In the genomic region with DNA sequence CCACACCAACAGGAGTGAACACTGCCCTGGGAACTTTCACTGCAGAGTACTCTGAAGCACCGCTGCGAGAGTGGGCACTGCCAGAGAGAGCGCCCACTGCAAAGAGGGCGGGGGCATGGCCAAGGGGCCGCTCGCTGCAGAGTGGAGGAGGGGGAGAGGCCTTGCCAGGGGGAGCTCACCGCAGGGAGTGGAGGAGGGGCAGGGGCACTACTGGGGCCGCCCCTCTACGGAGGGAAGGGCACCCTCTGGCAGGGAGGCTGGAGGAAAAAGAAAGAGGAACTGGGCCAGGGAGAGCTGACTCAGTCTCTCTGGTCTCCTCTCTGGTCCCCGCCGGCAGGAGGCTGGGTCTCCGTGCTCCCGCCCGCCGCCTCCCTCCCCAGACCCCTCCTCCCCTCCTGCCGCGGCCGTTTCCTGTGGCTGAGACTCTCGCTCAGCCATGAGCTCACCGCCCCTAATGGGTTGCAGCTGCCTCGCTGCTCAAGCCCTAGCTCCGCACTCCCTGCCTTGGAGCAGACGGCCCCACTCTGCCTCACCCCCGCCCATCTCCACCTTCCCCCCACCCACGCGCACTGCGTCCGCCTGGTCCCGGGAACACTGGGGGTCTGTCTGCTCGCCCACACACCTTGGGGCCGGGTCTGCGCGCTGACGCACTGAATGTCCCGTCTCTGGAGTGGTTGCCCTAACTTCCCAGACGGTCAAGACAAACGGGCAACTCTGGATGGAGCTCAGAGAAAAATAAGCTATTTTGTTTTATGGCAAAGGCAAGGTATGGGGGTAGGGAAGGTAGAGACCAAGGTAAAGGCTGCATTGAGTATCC, we compare ENCODE assay signal across 8 cellular contexts. TPM values are rescaled to one million over a fixed set of nuclear protein-coding genes. Genes with fewer than 3 reads are reported as not detected.
DNase-seq lines count a peak whose midpoint lies in the region; ATAC-seq and TF ChIP-seq lines count a peak whose summit lies in the region.

No MANE protein-coding gene starts in this region.

- H3K27me3 ChIP-seq in CD4-positive, alpha-beta memory T cell (ENCODE audit: insufficient read depth, low read length), result peaks cover 52% of the 10 kb centered on the region
- H3K27me3 ChIP-seq in esophagus squamous epithelium, result peaks cover 0 to 33% (median 0%) of the 10 kb centered on the region in 4 donors

- H3K4me1 ChIP-seq in CD4-positive, alpha-beta memory T cell (ENCODE audit: insufficient read depth, low read length), result peaks cover 35% of the 10 kb centered on the region
- H3K4me1 ChIP-seq in esophagus squamous epithelium, result peaks cover 23 to 49% (median 29%) of the 10 kb centered on the region in 3 donors
- H3K4me1 ChIP-seq in mucosa of descending colon (ENCODE audit: low read depth), result peaks cover 29% of the 10 kb centered on the region

- 0% methylated on average over 4 of the region's 37 CpGs for WGBS in esophagus squamous epithelium, 2 donors

- H3K36me3 ChIP-seq in CD4-positive, alpha-beta memory T cell (ENCODE audit: insufficient read depth, low read length), result no peaks in the 10 kb centered on the region
- H3K36me3 ChIP-seq in esophagus squamous epithelium (peaks cover 0 to 29% (median 3%) of the 10 kb centered on the region in 3 donors), mucosa of descending colon (ENCODE audit: low read depth) (no peaks in the 10 kb centered on the region)

- no peaks in the 10 kb centered on the region for H3K9me3 ChIP-seq in CD4-positive, alpha-beta memory T cell (ENCODE audit: control insufficient read depth in 1 of 2, low read length in 2 of 2)
- H3K9me3 ChIP-seq in esophagus squamous epithelium (no peaks in the 10 kb centered on the region), mucosa of descending colon (no peaks in the 10 kb centered on the region)

- peak overlapping the region in 6 of 7 donors; percentile 77 to 88 (median 83) for H3K27ac Mint-ChIP-seq in CD4-positive, alpha-beta memory T cell
- H3K27ac Mint-ChIP-seq in activated CD4-positive, alpha-beta memory T cell treated with anti-CD3 and anti-CD28 coated beads, Interleukin-2, amount 10 ng/mL, durations not matched to agents 7 days and 5 days, result no peak overlapping the region

- intact Hi-C loops in CD4-positive, alpha-beta memory T cell (cut with micrococcal nuclease), result loop anchor here (1.0 kb wide), 1 partner anchor 16 kb away; no protein-coding TSS in a partner anchor
- intact Hi-C loops in esophagus squamous epithelium (cut with DNase I) (no loop called here), mucosa of descending colon (cut with DNase I, micrococcal nuclease) (no loop called here)

- peaks cover 29 to 50% of the 10 kb centered on the region in 2 donors for H3K27me3 Mint-ChIP-seq in CD4-positive, alpha-beta memory T cell
- peaks cover 67% of the 10 kb centered on the region for H3K27me3 Mint-ChIP-seq in activated CD4-positive, alpha-beta memory T cell treated with anti-CD3 and anti-CD28 coated beads, Interleukin-2, amount 10 ng/mL, durations not matched to agents 7 days and 5 days

- peak overlapping the region; percentile 80 to 90 (median 86) for H3K4me3 Mint-ChIP-seq in CD4-positive, alpha-beta memory T cell
- peak overlapping the region; percentile 65 for H3K4me3 Mint-ChIP-seq in activated CD4-positive, alpha-beta memory T cell treated with anti-CD3 and anti-CD28 coated beads, Interleukin-2, amount 10 ng/mL, durations not matched to agents 7 days and 5 days

- POLR2A ChIA-PET in CD4-positive, alpha-beta memory T cell (lab: Charles Lee; ENCODE audit: partially characterized antibody), result interaction anchor here (1.0 to 2.4 kb wide), 11 partner anchors 10 to 56 kb away, joined by 3 to 22 read pairs (median 6); a partner anchor contains a TSS
- POLR2A ChIA-PET in activated CD4-positive, alpha-beta memory T cell treated with anti-CD3 and anti-CD28 coated beads, Interleukin-2, amount 10 ng/mL, durations not matched to agents 7 days and 5 days (lab: Charles Lee), result interaction anchor here (1.0 to 3.0 kb wide), 8 partner anchors 10 to 78 kb away, joined by 3 to 19 read pairs (median 4); no protein-coding TSS in a partner anchor

- H3K27ac ChIP-seq in CD4-positive, alpha-beta memory T cell (ENCODE audit: low read depth, low read length), result peak overlapping the region; percentile 25
- peak overlapping the region; percentile 75 to 91 (median 86) for H3K27ac ChIP-seq in esophagus squamous epithelium

- peak in 1 of 4 donors; percentile 19 for TF ChIP-seq POLR2A in esophagus squamous epithelium (IDR thresholded peaks at IDR 0.05)

- H3K9me3 Mint-ChIP-seq in CD4-positive, alpha-beta memory T cell, result no peaks in the 10 kb centered on the region
- H3K9me3 Mint-ChIP-seq in activated CD4-positive, alpha-beta memory T cell treated with anti-CD3 and anti-CD28 coated beads, Interleukin-2, amount 10 ng/mL, durations not matched to agents 7 days and 5 days, result no peaks in the 10 kb centered on the region

- H3K4me3 ChIP-seq in CD4-positive, alpha-beta memory T cell (ENCODE audit: low read length in 2 of 2), result peak overlapping the region in 1 of 2 donors; percentile 42
- H3K4me3 ChIP-seq in esophagus squamous epithelium (peak overlapping the region; percentile 45 to 85 (median 66)), mucosa of descending colon (peak overlapping the region; percentile 48)

- DNase-seq in CD4-positive, alpha-beta memory T cell, result peak in 4 of 5 donors; percentile 23 to 75 (median 32)
- DNase-seq in NCI-H524 treated with DMSO at 0.1 percent for 48 hours (lab: John Stamatoyannopoulos, UW), result peak; percentile 14
- DNase-seq in activated CD4-positive, alpha-beta memory T cell treated with anti-CD3 and anti-CD28 coated beads, Interleukin-2, amount 10 ng/mL, durations not matched to agents 7 days and 5 days, result peak; percentile 66
- no peak for DNase-seq in esophagus squamous epithelium (lab: John Stamatoyannopoulos, UW)
- peak; percentile 80 to 90 (median 85) for DNase-seq in mucosa of descending colon
- peak; percentile 40 for DNase-seq in superior temporal gyrus (ENCODE audit: extremely low spot score)

- H3K4me1 Mint-ChIP-seq in CD4-positive, alpha-beta memory T cell, result peaks cover 22 to 41% (median 30%) of the 10 kb centered on the region in 4 donors
- peaks cover 39% of the 10 kb centered on the region for H3K4me1 Mint-ChIP-seq in activated CD4-positive, alpha-beta memory T cell treated with anti-CD3 and anti-CD28 coated beads, Interleukin-2, amount 10 ng/mL, durations not matched to agents 7 days and 5 days

- no peaks in the 10 kb centered on the region for H3K36me3 Mint-ChIP-seq in CD4-positive, alpha-beta memory T cell
- peaks cover 2% of the 10 kb centered on the region for H3K36me3 Mint-ChIP-seq in activated CD4-positive, alpha-beta memory T cell treated with anti-CD3 and anti-CD28 coated beads, Interleukin-2, amount 10 ng/mL, durations not matched to agents 7 days and 5 days (ENCODE audit: low read depth)

- ATAC-seq in GM19328 (IDR thresholded peaks at IDR 0.05; ENCODE audit: unreplicated experiment), result peak; percentile 71
- ATAC-seq in HG03378 (IDR thresholded peaks at IDR 0.05; ENCODE audit: unreplicated experiment), result peak; percentile 73
- ATAC-seq in mucosa of descending colon, result peak; percentile 58

- CTCF ChIA-PET in CD4-positive, alpha-beta memory T cell (lab: Charles Lee; ENCODE audit: partially characterized antibody), result interaction anchor here (0.8 to 4.3 kb wide), 13 partner anchors 16 to 100 kb away, joined by 3 to 60 read pairs (median 4); no protein-coding TSS in a partner anchor
- CTCF ChIA-PET in activated CD4-positive, alpha-beta memory T cell treated with anti-CD3 and anti-CD28 coated beads, Interleukin-2, amount 10 ng/mL, durations not matched to agents 7 days and 5 days (lab: Charles Lee), result interaction anchor here (0.9 to 3.7 kb wide), 10 partner anchors 16 to 65 kb away, joined by 3 to 20 read pairs (median 4); a partner anchor contains a TSS

- TF ChIP-seq CTCF in esophagus squamous epithelium (IDR thresholded peaks at IDR 0.05) (no peak), mucosa of descending colon (IDR thresholded peaks at IDR 0.05) (no peak)

RNA-seq across cellular contexts. Expression of a gene that starts 1.3 kb away (rescaled TPM):
- under 1 TPM; 0.42 to 0.49 TPM for total RNA-seq in CD4-positive, alpha-beta memory T cell
- polyA plus RNA-seq in CD4-positive, alpha-beta memory T cell, result under 1 TPM; 0.52 to 0.66 TPM
- total RNA-seq in activated CD4-positive, alpha-beta memory T cell treated with anti-CD3 and anti-CD28 coated beads, Interleukin-2, amount 10 ng/mL, durations not matched to agents 7 days and 5 days, result under 1 TPM; 0.18 to 0.28 TPM
- total RNA-seq in esophagus squamous epithelium, result 10 to 100 TPM in 1 of 4 donors, 1 to 10 TPM in 3; 1.3 to 10.3 (median 3.6) TPM
- 10 to 100 TPM; 44.3 to 69.3 (median 47.8) TPM for total RNA-seq in mucosa of descending colon

RNA-seq across cellular contexts. Expression of a gene that starts 13.8 kb away (rescaled TPM):
- not detected for total RNA-seq in CD4-positive, alpha-beta memory T cell
- polyA plus RNA-seq in CD4-positive, alpha-beta memory T cell, result not detected
- total RNA-seq in activated CD4-positive, alpha-beta memory T cell treated with anti-CD3 and anti-CD28 coated beads, Interleukin-2, amount 10 ng/mL, durations not matched to agents 7 days and 5 days, result not detected
- not detected for total RNA-seq in esophagus squamous epithelium
- not detected for total RNA-seq in mucosa of descending colon

RNA-seq across cellular contexts. Expression of a gene that starts 27.0 kb away (rescaled TPM):
- total RNA-seq in CD4-positive, alpha-beta memory T cell, result 1 to 10 TPM; 7.6 to 8.0 TPM
- 1 to 10 TPM in 1 of 2 donors, under 1 TPM in 1; 0.80 to 3.0 TPM for polyA plus RNA-seq in CD4-positive, alpha-beta memory T cell
- 1 to 10 TPM; 5.3 to 5.8 TPM for total RNA-seq in activated CD4-positive, alpha-beta memory T cell treated with anti-CD3 and anti-CD28 coated beads, Interleukin-2, amount 10 ng/mL, durations not matched to agents 7 days and 5 days
- total RNA-seq in esophagus squamous epithelium (10 to 100 TPM; 47.1 to 68.3 (median 61.3) TPM), mucosa of descending colon (100 to 1,000 TPM in 1 of 3 donors, 10 to 100 TPM in 2; 56.6 to 103 (median 58.2) TPM)

RNA-seq across cellular contexts. Expression of a gene that starts 29.3 kb away (rescaled TPM):
- total RNA-seq in CD4-positive, alpha-beta memory T cell, result not detected
- polyA plus RNA-seq in CD4-positive, alpha-beta memory T cell, result not detected
- not detected for total RNA-seq in activated CD4-positive, alpha-beta memory T cell treated with anti-CD3 and anti-CD28 coated beads, Interleukin-2, amount 10 ng/mL, durations not matched to agents 7 days and 5 days
- total RNA-seq in esophagus squamous epithelium (10 to 100 TPM in 1 of 4 donors, 1 to 10 TPM in 1, under 1 TPM in 1, not detected in 1; 0.97 to 13.3 (median 1.1) TPM), mucosa of descending colon (under 1 TPM in 2 of 3 donors, not detected in 1; 0.19 to 0.32 TPM)

RNA-seq across cellular contexts. Expression of a gene that starts 29.4 kb away (rescaled TPM):
- not detected for total RNA-seq in CD4-positive, alpha-beta memory T cell
- not detected for polyA plus RNA-seq in CD4-positive, alpha-beta memory T cell
- not detected for total RNA-seq in activated CD4-positive, alpha-beta memory T cell treated with anti-CD3 and anti-CD28 coated beads, Interleukin-2, amount 10 ng/mL, durations not matched to agents 7 days and 5 days
- total RNA-seq in esophagus squamous epithelium (1 to 10 TPM in 1 of 4 donors, under 1 TPM in 1, not detected in 2; 0.95 to 1.5 TPM), mucosa of descending colon (10 to 100 TPM; 20.2 to 46.0 (median 43.9) TPM)

Comparison
In these comparisons a context has a peak if more than half of its experiments do, and no peak if none do; other contexts are left out.
1. RNA of a gene that starts 1.3 kb away (total RNA-seq): 44.3 to 69.3 TPM in mucosa of descending colon; 1.3 to 10.3 TPM in esophagus squamous epithelium, 0.42 to 0.49 TPM in CD4-positive, alpha-beta memory T cell and 0.18 to 0.28 TPM in activated CD4-positive, alpha-beta memory T cell treated with anti-CD3 and anti-CD28 coated beads, Interleukin-2, amount 10 ng/mL, durations not matched to agents 7 days and 5 days; every median in the first group is over 4 times any median in the second.
2. RNA of a gene that starts 27.0 kb away (total RNA-seq): 47.1 to 68.3 TPM in esophagus squamous epithelium and 56.6 to 103 TPM in mucosa of descending colon; 7.6 to 8.0 TPM in CD4-positive, alpha-beta memory T cell and 5.3 to 5.8 TPM in activated CD4-positive, alpha-beta memory T cell treated with anti-CD3 and anti-CD28 coated beads, Interleukin-2, amount 10 ng/mL, durations not matched to agents 7 days and 5 days; every median in the first group is over 4 times any median in the second.
3. Peak in every context shown above with its lines, with median percentiles within 50 percentile points of each other: ATAC-seq.